ENCODE assay signal across 1 cellular context in the genomic region with DNA sequence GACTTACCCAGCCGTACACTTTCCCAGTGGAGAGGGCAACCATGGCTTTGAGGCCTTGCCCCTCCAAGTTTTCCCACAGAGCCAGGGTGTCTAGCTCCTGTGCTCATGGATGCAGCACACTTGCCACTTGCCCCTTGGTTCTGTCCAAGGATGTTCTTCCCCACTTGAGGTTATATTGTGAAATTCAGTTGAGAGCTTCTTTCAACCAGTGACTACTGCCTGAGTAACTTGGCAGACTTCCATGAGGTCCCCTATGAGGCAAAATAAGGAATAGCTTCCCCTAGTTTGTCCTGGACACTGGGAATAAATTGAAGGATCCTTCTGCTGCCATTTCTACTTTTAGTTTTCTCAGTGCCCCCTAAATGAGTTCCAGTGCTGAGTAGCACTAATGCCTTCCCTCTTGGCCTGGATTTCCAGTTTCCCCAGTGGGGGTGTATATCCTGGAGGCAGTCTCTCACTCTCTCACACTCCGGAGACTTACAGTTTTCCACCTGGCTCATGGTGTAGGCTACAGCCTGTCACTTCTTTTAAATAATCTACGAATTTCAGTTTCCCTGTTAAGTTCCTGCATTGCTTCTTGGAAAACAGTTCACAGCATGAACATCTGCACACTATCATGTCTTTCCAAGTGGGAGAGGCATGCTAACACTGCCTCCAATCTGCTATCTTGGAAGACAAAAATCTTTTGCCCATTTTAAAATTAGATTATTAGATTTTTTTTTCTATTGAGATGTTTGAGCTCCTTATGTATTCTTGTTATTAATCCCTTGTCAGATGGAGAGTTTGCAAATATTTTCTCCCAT.
TF ChIP-seq lines count a peak whose summit lies in the region.

No MANE protein-coding gene starts in this region.

TF ChIP-seq in IMR-90, 13 proteins besides CTCF, POLR2A, EP300 and RAD21:
- TF ChIP-seq FOS (IDR thresholded peaks at IDR 0.05; ENCODE audit: low read depth, low read length) (no peak), CEBPB (IDR thresholded peaks at IDR 0.05; ENCODE audit: low read depth, low read length) (peak; percentile 86)
